In the genomic region with DNA sequence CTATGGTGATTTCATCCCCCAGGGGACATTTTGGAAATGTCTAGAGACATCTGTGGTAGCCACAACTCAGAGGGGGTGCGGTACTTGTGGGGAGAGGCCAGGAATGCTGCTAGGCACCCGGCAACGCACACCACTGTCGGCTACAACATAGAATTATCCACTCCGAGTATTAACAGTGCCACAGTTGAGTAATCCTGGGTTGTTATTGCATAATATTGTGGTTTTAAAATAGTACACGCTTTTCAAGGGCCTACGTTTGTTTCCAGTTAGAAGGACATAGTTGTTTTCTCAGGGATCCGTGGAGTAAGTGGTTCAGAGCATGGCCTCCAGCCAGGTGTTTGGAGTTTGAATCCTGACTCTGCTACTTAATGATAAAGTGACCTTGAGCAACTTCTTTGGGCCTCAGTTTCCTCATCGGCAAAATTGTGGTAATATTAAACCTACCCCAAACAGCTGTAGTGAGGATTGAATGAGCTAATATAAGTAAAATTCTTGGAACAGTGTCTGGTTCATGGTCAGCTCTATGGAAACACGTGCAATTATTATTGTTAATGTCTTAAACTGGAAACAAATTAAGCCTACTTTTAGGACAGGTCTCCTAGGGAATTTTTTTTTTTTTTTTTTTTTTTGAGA, we compare ENCODE assay signal across 9 cellular contexts. TPM values are rescaled to one million over a fixed set of nuclear protein-coding genes. Genes with fewer than 3 reads are reported as not detected.
DNase-seq lines count a peak whose midpoint lies in the region; ATAC-seq and TF ChIP-seq lines count a peak whose summit lies in the region.
"Had no signal": no experiment of that assay in that cellular context is flagged by ENCODE, and none has a peak within 500 bp of the region (broad histone marks: within the 10 kb centered on the region; RNA-seq: fewer than 3 reads in every experiment).

No MANE protein-coding gene starts in this region.

- H3K4me3 Mint-ChIP-seq in CD8-positive, alpha-beta T cell, result no peak overlapping the region

- H3K27ac ChIP-seq in right cardiac atrium (ENCODE audit: low read length), result peak overlapping the region; percentile 71
- peak overlapping the region; percentile 64 for H3K27ac ChIP-seq in suprapubic skin
- no peak overlapping the region for H3K27ac ChIP-seq in CD8-positive, alpha-beta T cell (ENCODE audit: low read depth, low read length)

- H3K27me3 ChIP-seq in right cardiac atrium (ENCODE audit: control insufficient read depth, insufficient read depth) (no peaks in the 10 kb centered on the region), suprapubic skin (no peaks in the 10 kb centered on the region)
- H3K27me3 ChIP-seq in CD8-positive, alpha-beta T cell (ENCODE audit: insufficient read depth, low read length), result peaks cover 6% of the 10 kb centered on the region

- DNase-seq in CD1c-positive myeloid dendritic cell (ENCODE audit: extremely low spot score) (peak; percentile 77), HS-27A (ENCODE audit: low read depth) (peak; percentile 64), T1000 (lab: John Stamatoyannopoulos, UW) (peak; percentile 70), right cardiac atrium (peak; percentile 81 to 89 (median 86)), suprapubic skin (ENCODE audit: low spot score in 2 of 2) (peak; percentile 85 to 90)
- no peak for DNase-seq in CD8-positive, alpha-beta T cell

- no peak for TF ChIP-seq CTCF in suprapubic skin (IDR thresholded peaks at IDR 0.05)
- no peak for TF ChIP-seq CTCF in CD8-positive, alpha-beta T cell (IDR thresholded peaks at IDR 0.05)

- peaks cover 45% of the 10 kb centered on the region for H3K27me3 Mint-ChIP-seq in CD8-positive, alpha-beta T cell (ENCODE audit: low read depth)

- intact Hi-C loops in right cardiac atrium (cut with DNase I), result no loop called here
- intact Hi-C loops in CD8-positive, alpha-beta T cell (cut with DNase I, micrococcal nuclease), result no loop called here

- TF ChIP-seq POLR2A in suprapubic skin (IDR thresholded peaks at IDR 0.05), result no peak

- H3K36me3 ChIP-seq in suprapubic skin, result no peaks in the 10 kb centered on the region
- no peaks in the 10 kb centered on the region for H3K36me3 ChIP-seq in CD8-positive, alpha-beta T cell (ENCODE audit: insufficient read depth, low read length)

- H3K9me3 Mint-ChIP-seq in CD8-positive, alpha-beta T cell, result peaks cover 11% of the 10 kb centered on the region

- no peak overlapping the region for H3K27ac Mint-ChIP-seq in CD8-positive, alpha-beta T cell

- WGBS in right cardiac atrium, result 37% methylated on average over 10 of the region's 10 CpGs
- 7% methylated on average over 10 of the region's 10 CpGs for WGBS in suprapubic skin

- H3K9me3 ChIP-seq in right cardiac atrium (ENCODE audit: control insufficient read depth, low read length) (no peaks in the 10 kb centered on the region), suprapubic skin (peaks cover 3% of the 10 kb centered on the region)
- H3K9me3 ChIP-seq in CD8-positive, alpha-beta T cell (ENCODE audit: low read length), result no peaks in the 10 kb centered on the region

- TF ChIP-seq EP300 in suprapubic skin (IDR thresholded peaks at IDR 0.05), result no peak

- H3K4me1 ChIP-seq in right cardiac atrium (ENCODE audit: control insufficient read depth, insufficient read depth, low read length) (no peaks in the 10 kb centered on the region), suprapubic skin (peaks cover 19% of the 10 kb centered on the region)
- no peaks in the 10 kb centered on the region for H3K4me1 ChIP-seq in CD8-positive, alpha-beta T cell (ENCODE audit: insufficient read depth, low read length)

- ATAC-seq in right cardiac atrium, result peak; percentile 97 to 99
- no peak for ATAC-seq in CD8-positive, alpha-beta T cell
- no peak for ATAC-seq in HG02763 (IDR thresholded peaks at IDR 0.05; ENCODE audit: unreplicated experiment)
- ATAC-seq in HG02938 (IDR thresholded peaks at IDR 0.05; ENCODE audit: unreplicated experiment), result no peak

- CTCF ChIA-PET in CD8-positive, alpha-beta T cell (lab: Charles Lee), result no interaction called here

- no peaks in the 10 kb centered on the region for H3K36me3 Mint-ChIP-seq in CD8-positive, alpha-beta T cell

- no peak overlapping the region for H3K4me3 ChIP-seq in right cardiac atrium (ENCODE audit: low read length)
- no peak overlapping the region for H3K4me3 ChIP-seq in suprapubic skin
- H3K4me3 ChIP-seq in CD8-positive, alpha-beta T cell (ENCODE audit: low read depth, low read length), result no peak overlapping the region

- POLR2A ChIA-PET in CD8-positive, alpha-beta T cell (lab: Charles Lee), result no interaction called here

- peaks cover 5% of the 10 kb centered on the region for H3K4me1 Mint-ChIP-seq in CD8-positive, alpha-beta T cell (ENCODE audit: low read depth)

RNA-seq across cellular contexts. Expression of a gene that starts 24.5 kb away (rescaled TPM):
- 10 to 100 TPM; 15.0 to 20.2 (median 16.3) TPM for total RNA-seq in right cardiac atrium
- 14.0 TPM for polyA plus RNA-seq in right cardiac atrium
- 10 to 100 TPM; 17.4 to 30.7 (median 21.8) TPM for total RNA-seq in suprapubic skin
- not detected for total RNA-seq in CD8-positive, alpha-beta T cell

RNA-seq across cellular contexts. Expression of a gene that starts 25.1 kb away (rescaled TPM):
- total RNA-seq in right cardiac atrium (under 1 TPM in 2 of 4 donors, not detected in 2; 0.14 to 0.15 TPM), suprapubic skin (under 1 TPM in 1 of 4 donors, not detected in 3; 0.26 TPM)
- 0.07 TPM for polyA plus RNA-seq in right cardiac atrium
- not detected for total RNA-seq in CD8-positive, alpha-beta T cell
- total RNA-seq: dermis microvascular lymphatic vessel endothelial cell had no signal

RNA-seq across cellular contexts. Expression of a gene that starts 53.1 kb away (rescaled TPM):
- total RNA-seq in right cardiac atrium, result 1 to 10 TPM in 3 of 4 donors, under 1 TPM in 1; 0.86 to 2.1 (median 1.2) TPM
- 1.7 TPM for polyA plus RNA-seq in right cardiac atrium
- 1 to 10 TPM; 1.4 to 3.7 (median 2.3) TPM for total RNA-seq in suprapubic skin
- not detected for total RNA-seq in CD8-positive, alpha-beta T cell
- total RNA-seq: dermis microvascular lymphatic vessel endothelial cell had no signal

Comparison
In these comparisons a context has a peak if more than half of its experiments do, and no peak if none do; other contexts are left out.
1. DNase-seq: peak in CD1c-positive myeloid dendritic cell (single experiment), HS-27A (single experiment), T1000 (single experiment), right cardiac atrium (3 of 3) and suprapubic skin (2 of 2); none in CD8-positive, alpha-beta T cell (0 of 7).
2. ATAC-seq: peak in right cardiac atrium (2 of 2); none in CD8-positive, alpha-beta T cell (single experiment), HG02763 (single experiment) and HG02938 (single experiment).
3. RNA of a gene that starts 24.5 kb away (total RNA-seq): 17.4 to 30.7 TPM in suprapubic skin and 15.0 to 20.2 TPM in right cardiac atrium; not detected in CD8-positive, alpha-beta T cell; every median in the first group is over 10 times any median in the second.